Comparison of ENCODE assay signal across 7 cellular contexts in genomic region chr22:33461270-33461669, GRCh38.
A peak's percentile ranks its signal among the peaks of the same experiment; 100 is the strongest.
DNase-seq lines count a peak whose midpoint lies in the region; ATAC-seq, FAIRE-seq and TF ChIP-seq lines count a peak whose summit lies in the region.
"Not testable (repeated sequence)": the region's sequence is repeated elsewhere in the genome, so short reads cannot be mapped to it uniquely, and the experiment has no call there.

No MANE protein-coding gene starts in this region.

- not testable (repeated sequence) for H3K4me1 ChIP-seq in hepatocyte (ENCODE audit: insufficient read depth); liver (ENCODE audit: control insufficient read depth in 4 of 4, insufficient read depth in 4 of 4, low read length in 3 of 4); mucosa of descending colon (ENCODE audit: low read depth); small intestine (ENCODE audit: control insufficient read depth in 2 of 2, insufficient read depth in 1 of 2, low read depth in 1 of 2, low read length in 1 of 2)

- not testable (repeated sequence) for H3K79me2 ChIP-seq in hepatocyte

- not testable (repeated sequence) for H3K9ac ChIP-seq in liver (ENCODE audit: low read depth in 1 of 2, low read length in 2 of 2)

- H3K9me3 ChIP-seq in hepatocyte (ENCODE audit: low read depth); liver (ENCODE audit: control insufficient read depth in 4 of 4, low read length in 3 of 4); mucosa of descending colon; small intestine (ENCODE audit: control insufficient read depth, low read depth): not testable (repeated sequence)

- not testable (repeated sequence) for H3K4me2 ChIP-seq in hepatocyte

- TF ChIP-seq CTCF in hepatocyte (IDR thresholded peaks at IDR 0.05; ENCODE audit: poor library complexity); liver (IDR thresholded peaks at IDR 0.05; ENCODE audit: low read depth, low read length, missing input control); mucosa of descending colon (IDR thresholded peaks at IDR 0.05): not testable (repeated sequence)

- peak; percentile 89 for ATAC-seq in left colon
- peak; percentile 69 for ATAC-seq in mucosa of descending colon

- not testable (repeated sequence) for H3K9me2 ChIP-seq in hepatocyte (replicated peaks; ENCODE audit: insufficient read depth)

- TF ChIP-seq RAD21 in liver (IDR thresholded peaks at IDR 0.05), result not testable (repeated sequence)

- 94% methylated on average over 1 of the region's 1 CpG for WGBS in hepatocyte (ENCODE audit: low lambda C conversion rate, missing lambda C conversion rate)
- 95% methylated on average over 1 of the region's 1 CpG for whole genome bisulfite sequencing in liver
- WGBS in small intestine, 3 donors, result 32 to 81% (median 32%) methylated on average over 1 of the region's 1 CpG

- not testable (repeated sequence) for H3K36me3 ChIP-seq in hepatocyte (replicated peaks; ENCODE audit: insufficient read depth, low read depth); liver (ENCODE audit: control insufficient read depth in 4 of 4, insufficient read depth in 3 of 4, low read depth in 1 of 4, low read length in 3 of 4); mucosa of descending colon (ENCODE audit: low read depth); small intestine (ENCODE audit: control insufficient read depth in 2 of 2, insufficient read depth in 2 of 2, low read length in 2 of 2)

- DNase-seq in HT-29 (ENCODE audit: low spot score) (peak; percentile 41), LoVo (ENCODE audit: low spot score) (peak; percentile 49), small intestine (peak; percentile 85)
- not testable (repeated sequence) for DNase-seq in hepatocyte (ENCODE audit: low spot score); left colon; mucosa of descending colon

- H3K27me3 ChIP-seq in hepatocyte; liver (ENCODE audit: control insufficient read depth in 4 of 4, insufficient read depth in 4 of 4, low read length in 3 of 4); small intestine (ENCODE audit: control insufficient read depth in 2 of 2, insufficient read depth in 2 of 2, low read length in 2 of 2): not testable (repeated sequence)

- H2AFZ ChIP-seq in hepatocyte, result not testable (repeated sequence)

- H3K27ac ChIP-seq in hepatocyte (peak overlapping the region; percentile 45), small intestine (ENCODE audit: low read depth in 1 of 2, low read length in 1 of 2) (peak overlapping the region in 1 of 2 donors; percentile 74)
- H3K27ac ChIP-seq in liver (ENCODE audit: low read depth in 1 of 2, low read length in 2 of 2), result not testable (repeated sequence)

- not testable (repeated sequence) for H3K4me3 ChIP-seq in hepatocyte; liver (ENCODE audit: low read depth in 1 of 3, low read length in 3 of 3); mucosa of descending colon; small intestine (ENCODE audit: low read depth in 1 of 2, low read length in 2 of 2)

- intact Hi-C loops in left colon (cut with DNase I, micrococcal nuclease); mucosa of descending colon (cut with DNase I, micrococcal nuclease): not testable (repeated sequence)

- FAIRE-seq in small intestine (lab: Jason Lieb, UNC), result not testable (repeated sequence)

- H4K20me1 ChIP-seq in hepatocyte (ENCODE audit: insufficient read depth, poor library complexity, severe bottlenecking), result not testable (repeated sequence)

TF ChIP-seq in liver, 16 proteins besides CTCF, POLR2A, EP300 and RAD21:
- peak; percentile 48 to 62 for TF ChIP-seq HNF4A (conservative IDR thresholded peaks at IDR 0.05)
